1 cellular context compared by ENCODE assay signal in genomic region chr2:23419171-23420090, GRCh38.
TF ChIP-seq lines count a peak whose summit lies in the region.

No MANE protein-coding gene starts in this region.

TF ChIP-seq in IMR-90, 13 proteins besides CTCF, POLR2A, EP300 and RAD21 (continued from another document):
- TF ChIP-seq ELK1 (IDR thresholded peaks at IDR 0.05; ENCODE audit: borderline replicate concordance, low read depth, low read length) (no peak), NFE2L2 (IDR thresholded peaks at IDR 0.05; ENCODE audit: low read depth, low read length) (no peak), BHLHE40 (IDR thresholded peaks at IDR 0.05; ENCODE audit: low read depth, low read length) (no peak), SMC3 (IDR thresholded peaks at IDR 0.05; ENCODE audit: low read depth, low read length) (no peak), FOS (IDR thresholded peaks at IDR 0.05; ENCODE audit: low read depth, low read length) (no peak), MAFK (IDR thresholded peaks at IDR 0.05; ENCODE audit: low read depth, low read length) (no peak), CHD1 (IDR thresholded peaks at IDR 0.05; ENCODE audit: low read depth, low read length) (no peak), MAZ (IDR thresholded peaks at IDR 0.05; ENCODE audit: borderline replicate concordance, low read depth, low read length) (no peak), RFX5 (IDR thresholded peaks at IDR 0.05; ENCODE audit: low read depth, low read length) (no peak), RCOR1 (IDR thresholded peaks at IDR 0.05; ENCODE audit: insufficient replicate concordance, low read length) (no peak)
